8 cellular contexts compared by ENCODE assay signal in genomic region chr7:66505531-66506451, GRCh38.
DNase-seq lines count a peak whose midpoint lies in the region; ATAC-seq lines count a peak whose summit lies in the region.

No MANE protein-coding gene starts in this region.

- H3K36me3 ChIP-seq in thymus (ENCODE audit: control insufficient read depth, insufficient read depth), result no peaks in the 10 kb centered on the region

- peak overlapping the region; percentile 33 for H3K4me3 ChIP-seq in thymus (ENCODE audit: low read length)

- H3K4me3 Mint-ChIP-seq in activated CD4-positive, alpha-beta T cell treated with anti-CD3 and anti-CD28 coated beads for 36 hours, result peak overlapping the region; percentile 6

- no peaks in the 10 kb centered on the region for H3K9me3 ChIP-seq in thymus (ENCODE audit: control insufficient read depth)

- no peak overlapping the region for H3K27ac ChIP-seq in thymus (ENCODE audit: low read depth)

- H3K4me1 ChIP-seq in thymus (ENCODE audit: control insufficient read depth, insufficient read depth, low read length), result no peaks in the 10 kb centered on the region

- CTCF ChIA-PET in activated CD4-positive, alpha-beta T cell treated with anti-CD3 and anti-CD28 coated beads for 36 hours (lab: Charles Lee), result interaction anchor here (0.9 kb wide), 1 partner anchor 12 kb away, joined by 4 read pairs; no protein-coding TSS in a partner anchor

- peaks cover 2% of the 10 kb centered on the region for H3K4me1 Mint-ChIP-seq in activated CD4-positive, alpha-beta T cell treated with anti-CD3 and anti-CD28 coated beads for 36 hours

- no peaks in the 10 kb centered on the region for H3K36me3 Mint-ChIP-seq in activated CD4-positive, alpha-beta T cell treated with anti-CD3 and anti-CD28 coated beads for 36 hours (ENCODE audit: low read depth)

- no peaks in the 10 kb centered on the region for H3K9me3 Mint-ChIP-seq in activated CD4-positive, alpha-beta T cell treated with anti-CD3 and anti-CD28 coated beads for 36 hours (ENCODE audit: low read depth)

- ATAC-seq in activated CD4-positive, alpha-beta T cell treated with anti-CD3 and anti-CD28 coated beads for 36 hours, result no peak
- peak; percentile 43 for ATAC-seq in left ventricle myocardium superior
- ATAC-seq in HG02973 (IDR thresholded peaks at IDR 0.05; ENCODE audit: unreplicated experiment), result no peak
- ATAC-seq in HG02870 (IDR thresholded peaks at IDR 0.05; ENCODE audit: unreplicated experiment), result no peak

- peaks cover 7% of the 10 kb centered on the region for H3K27me3 ChIP-seq in thymus (ENCODE audit: control insufficient read depth, insufficient read depth)

- intact Hi-C loops in activated CD4-positive, alpha-beta T cell treated with anti-CD3 and anti-CD28 coated beads for 36 hours (cut with DNase I, micrococcal nuclease), result no loop called here
- intact Hi-C loops in left ventricle myocardium superior (cut with micrococcal nuclease), result no loop called here

- POLR2A ChIA-PET in activated CD4-positive, alpha-beta T cell treated with anti-CD3 and anti-CD28 coated beads for 36 hours (lab: Charles Lee), result no interaction called here

- WGBS in thymus, result 55% methylated on average over 86 of the region's 86 CpGs

- peak; percentile 58 for DNase-seq in activated CD4-positive, alpha-beta T cell treated with anti-CD3 and anti-CD28 coated beads for 36 hours
- no peak for DNase-seq in activated CD4-positive, alpha-beta T cell treated with anti-CD3 and anti-CD28 coated beads, Interleukin-2, amount 50 U/mL, for 4 hours
- peak; percentile 20 for DNase-seq in activated effector memory CD4-positive, alpha-beta T cell treated with Interleukin-2 at 50 U/mL for 16 hours
- peak; percentile 42 for DNase-seq in left ventricle myocardium superior
- DNase-seq in GF-D8 (lab: John Stamatoyannopoulos, UW), result no peak

- H3K27ac Mint-ChIP-seq in activated CD4-positive, alpha-beta T cell treated with anti-CD3 and anti-CD28 coated beads for 36 hours, result no peak overlapping the region

- H3K27me3 Mint-ChIP-seq in activated CD4-positive, alpha-beta T cell treated with anti-CD3 and anti-CD28 coated beads for 36 hours, result peaks cover 5% of the 10 kb centered on the region

Comparison
In these comparisons a context has a peak if more than half of its experiments do, and no peak if none do; other contexts are left out.
1. DNase-seq: peak in activated CD4-positive, alpha-beta T cell treated with anti-CD3 and anti-CD28 coated beads for 36 hours (single experiment), activated effector memory CD4-positive, alpha-beta T cell treated with Interleukin-2 at 50 U/mL for 16 hours (single experiment) and left ventricle myocardium superior (single experiment); none in activated CD4-positive, alpha-beta T cell treated with anti-CD3 and anti-CD28 coated beads, Interleukin-2, amount 50 U/mL, for 4 hours (0 of 2) and GF-D8 (single experiment).